2 cellular contexts compared by ENCODE assay signal in genomic region chr9:15373201-15373530, GRCh38.
TF ChIP-seq lines count a peak whose summit lies in the region.

No MANE protein-coding gene starts in this region.

TF ChIP-seq in IMR-90, 13 proteins besides CTCF, POLR2A, EP300 and RAD21:
- no peak for TF ChIP-seq CEBPB (IDR thresholded peaks at IDR 0.05; ENCODE audit: low read depth, low read length)
- no peak for TF ChIP-seq RCOR1 (IDR thresholded peaks at IDR 0.05; ENCODE audit: insufficient replicate concordance, low read length)
- no peak for TF ChIP-seq MAZ (IDR thresholded peaks at IDR 0.05; ENCODE audit: borderline replicate concordance, low read depth, low read length)
- TF ChIP-seq FOS (IDR thresholded peaks at IDR 0.05; ENCODE audit: low read depth, low read length): no peak
- TF ChIP-seq CHD1 (IDR thresholded peaks at IDR 0.05; ENCODE audit: low read depth, low read length): no peak
- TF ChIP-seq MXI1 (IDR thresholded peaks at IDR 0.05; ENCODE audit: borderline replicate concordance, low read depth, low read length): no peak
- TF ChIP-seq BHLHE40 (IDR thresholded peaks at IDR 0.05; ENCODE audit: low read depth, low read length): no peak
- no peak for TF ChIP-seq ELK1 (IDR thresholded peaks at IDR 0.05; ENCODE audit: borderline replicate concordance, low read depth, low read length)
- no peak for TF ChIP-seq SMC3 (IDR thresholded peaks at IDR 0.05; ENCODE audit: low read depth, low read length)
- TF ChIP-seq RFX5 (IDR thresholded peaks at IDR 0.05; ENCODE audit: low read depth, low read length): no peak
- no peak for TF ChIP-seq NFE2L2 (IDR thresholded peaks at IDR 0.05; ENCODE audit: low read depth, low read length)
- TF ChIP-seq MAFK (IDR thresholded peaks at IDR 0.05; ENCODE audit: low read depth, low read length): no peak
TF ChIP-seq in IMR-90: peak in this region for 0.

TF ChIP-seq in GM23338, 12 proteins besides CTCF, POLR2A, EP300 and RAD21:
- TF ChIP-seq ZNF114 (CRISPR knock-in tag; IDR thresholded peaks at IDR 0.05): no peak
- no peak for TF ChIP-seq NANOG (IDR thresholded peaks at IDR 0.05; ENCODE audit: borderline replicate concordance)
- no peak for TF ChIP-seq REST (IDR thresholded peaks at IDR 0.05; ENCODE audit: unreplicated experiment)
- no peak for TF ChIP-seq ETS1 (IDR thresholded peaks at IDR 0.05)
- no peak for TF ChIP-seq ZNF331 (CRISPR knock-in tag; IDR thresholded peaks at IDR 0.05; ENCODE audit: low read depth)
- TF ChIP-seq STAT1 (IDR thresholded peaks at IDR 0.05; ENCODE audit: unreplicated experiment): no peak
TF ChIP-seq in GM23338: peak in this region for 0.
